In genomic region chr4:48727666-48728459, GRCh38 we compare ENCODE assay signal across 13 cellular contexts. TPM values are rescaled to one million over a fixed set of nuclear protein-coding genes. Genes with fewer than 3 reads are reported as not detected.
A peak's percentile ranks its signal among the peaks of the same experiment; 100 is the strongest.
DNase-seq lines count a peak whose midpoint lies in the region; ATAC-seq, FAIRE-seq and TF ChIP-seq lines count a peak whose summit lies in the region.
"Had no signal": no experiment of that assay in that cellular context is flagged by ENCODE, and none has a peak within 500 bp of the region (broad histone marks: within the 10 kb centered on the region; RNA-seq: fewer than 3 reads in every experiment).

No MANE protein-coding gene starts in this region.

- H3K9me3 ChIP-seq in DND-41 (ENCODE audit: insufficient read depth, low read length, severe bottlenecking): no peaks in the 10 kb centered on the region
- no peaks in the 10 kb centered on the region for H3K9me3 ChIP-seq in HCT116 (ENCODE audit: control insufficient read depth in 1 of 2, insufficient read depth in 1 of 2, low read depth in 1 of 2, low read length in 2 of 2)
- H3K9me3 ChIP-seq in astrocyte (ENCODE audit: insufficient read depth, low read depth, low read length): no peaks in the 10 kb centered on the region
- no peaks in the 10 kb centered on the region for H3K9me3 ChIP-seq in naive thymus-derived CD4-positive, alpha-beta T cell (ENCODE audit: control insufficient read depth in 2 of 3, low read length in 3 of 3)
- H3K9me3 ChIP-seq in upper lobe of right lung: no peaks in the 10 kb centered on the region
- H3K9me3 ChIP-seq: thoracic aorta had no signal

- H3K4me3 Mint-ChIP-seq in astrocyte (ENCODE audit: unreplicated experiment): no peak overlapping the region
- peak overlapping the region in 9 of 10 donors; percentile 2 to 79 (median 65) for H3K4me3 Mint-ChIP-seq in naive thymus-derived CD4-positive, alpha-beta T cell
- H3K4me3 Mint-ChIP-seq: activated naive CD4-positive, alpha-beta T cell treated with anti-CD3 and anti-CD28 coated beads for 36 hours had no signal

- H3K36me3 ChIP-seq in DND-41 (ENCODE audit: insufficient read depth, low read length) (peaks cover 3% of the 10 kb centered on the region; the same call in 1 of the 2 replicates), HCT116 (ENCODE audit: control insufficient read depth in 1 of 2, insufficient read depth in 2 of 2, low read length in 2 of 2) (no peaks in the 10 kb centered on the region), astrocyte (ENCODE audit: insufficient read depth, low read length) (no peaks in the 10 kb centered on the region), upper lobe of right lung (no peaks in the 10 kb centered on the region)
- H3K36me3 ChIP-seq in naive thymus-derived CD4-positive, alpha-beta T cell (ENCODE audit: control insufficient read depth in 2 of 3, insufficient read depth in 3 of 3, low read length in 3 of 3): no peaks in the 10 kb centered on the region
- H3K36me3 ChIP-seq: thoracic aorta had no signal

- TF ChIP-seq CTCF in DND-41 (IDR thresholded peaks at IDR 0.05; ENCODE audit: borderline replicate concordance, extremely low read depth, low read length, poor library complexity, severe bottlenecking): no peak
- no peak for TF ChIP-seq CTCF in HCT116 (IDR thresholded peaks at IDR 0.05 in 2 of 3, conservative IDR thresholded peaks at IDR 0.05 in 1 of 3; ENCODE audit: borderline replicate concordance in 1 of 3, insufficient read depth in 1 of 3, low read depth in 2 of 3, low read length in 2 of 3)
- no peak for TF ChIP-seq CTCF in astrocyte (IDR thresholded peaks at IDR 0.05; ENCODE audit: insufficient read depth, low read depth, low read length)
- no peak for TF ChIP-seq CTCF in upper lobe of right lung (IDR thresholded peaks at IDR 0.05)

- no peak overlapping the region for H3K27ac ChIP-seq in DND-41 (ENCODE audit: low read length)
- no peak overlapping the region for H3K27ac ChIP-seq in HCT116 (ENCODE audit: low read depth, low read length)
- no peak overlapping the region for H3K27ac ChIP-seq in astrocyte (ENCODE audit: low read depth, low read length)
- no peak overlapping the region for H3K27ac ChIP-seq in naive thymus-derived CD4-positive, alpha-beta T cell (ENCODE audit: low read depth, low read length)
- H3K27ac ChIP-seq in upper lobe of right lung: no peak overlapping the region
- H3K27ac ChIP-seq: BLaER1, thoracic aorta had no signal

- CTCF ChIA-PET in HCT116 (lab: Charles Lee): no interaction called here
- CTCF ChIA-PET in naive thymus-derived CD4-positive, alpha-beta T cell (lab: Charles Lee): no interaction called here

- BruUV-seq in HCT116 (replicated peaks; lab: Mats Ljungman, UMichigan): no TSS peak

- H3K4me3 ChIP-seq in DND-41 (ENCODE audit: low read depth in 1 of 2, low read length in 2 of 2) (no peak overlapping the region), HCT116 (replicated peaks in 1 of 2; ENCODE audit: low read depth in 1 of 2, low read length in 2 of 2) (no peak overlapping the region), astrocyte (ENCODE audit: insufficient read depth, low read depth, low read length) (no peak overlapping the region), upper lobe of right lung (no peak overlapping the region)
- H3K4me3 ChIP-seq in naive thymus-derived CD4-positive, alpha-beta T cell (ENCODE audit: low read length): no peak overlapping the region
- H3K4me3 ChIP-seq: BLaER1, thoracic aorta had no signal

- RAD21 ChIA-PET in HCT116 (lab: Charles Lee; ENCODE audit: low non-redundant PET in 1 of 2, low total read pairs in 2 of 2, uncharacterized antibody in 2 of 2, unreplicated experiment in 2 of 2): no interaction called here

- no peak for TF ChIP-seq RAD21 in HCT116 (IDR thresholded peaks at IDR 0.05; ENCODE audit: low read depth)

- no peak overlapping the region for H3K9ac ChIP-seq in DND-41 (ENCODE audit: low read depth, low read length)
- no peak overlapping the region for H3K9ac ChIP-seq in HCT116 (ENCODE audit: low read length)
- no peak overlapping the region for H3K9ac ChIP-seq in astrocyte (ENCODE audit: low read length)
- H3K9ac ChIP-seq: BLaER1 had no signal

- no peak for DNase-seq in DND-41
- no peak for DNase-seq in HCT116 (ENCODE audit: low read depth, low spot score)
- DNase-seq in astrocyte (ENCODE audit: low read depth): no peak
- no peak for DNase-seq in naive thymus-derived CD4-positive, alpha-beta T cell
- no peak for DNase-seq in NOMO-1 (lab: John Stamatoyannopoulos, UW; ENCODE audit: unreplicated experiment in 2 of 2)
- DNase-seq in activated naive CD4-positive, alpha-beta T cell (lab: John Stamatoyannopoulos, UW): no peak
- DNase-seq in upper lobe of right lung: no peak
- DNase-seq: NCI-H1105 treated with DMSO at 0.1 percent for 48 hours had no signal

- H3K27ac Mint-ChIP-seq in astrocyte (ENCODE audit: unreplicated experiment): peak overlapping the region; percentile 75
- peak overlapping the region in 8 of 9 donors; percentile 2 to 83 (median 27) for H3K27ac Mint-ChIP-seq in naive thymus-derived CD4-positive, alpha-beta T cell
- H3K27ac Mint-ChIP-seq: activated naive CD4-positive, alpha-beta T cell treated with anti-CD3 and anti-CD28 coated beads for 36 hours had no signal

- intact Hi-C loops in HCT116 (cut with micrococcal nuclease): no loop called here
- intact Hi-C loops in naive thymus-derived CD4-positive, alpha-beta T cell (cut with micrococcal nuclease): loop anchor here (2.0 kb wide), 2 partner anchors 19 to 51 kb away; no protein-coding TSS in a partner anchor
- intact Hi-C loops in upper lobe of right lung (cut with DNase I): no loop called here

- H3K9me2 ChIP-seq in HCT116 (ENCODE audit: insufficient read depth): no peaks in the 10 kb centered on the region

- TF ChIP-seq POLR2A in HCT116 (IDR thresholded peaks at IDR 0.05; ENCODE audit: borderline replicate concordance, extremely low read depth, insufficient read depth, insufficient read length): no peak

- peaks cover 16% of the 10 kb centered on the region for H3K4me1 ChIP-seq in DND-41 (ENCODE audit: insufficient read depth, low read length)
- H3K4me1 ChIP-seq in HCT116 (ENCODE audit: control insufficient read depth in 1 of 2, insufficient read depth in 2 of 2, low read length in 2 of 2): peaks cover 31 to 37% of the 10 kb centered on the region in 2 experiments
- peaks cover 4% of the 10 kb centered on the region for H3K4me1 ChIP-seq in astrocyte (ENCODE audit: insufficient read depth, low read length)
- peaks cover 28 to 37% of the 10 kb centered on the region in 2 donors for H3K4me1 ChIP-seq in naive thymus-derived CD4-positive, alpha-beta T cell (ENCODE audit: control insufficient read depth in 2 of 2, insufficient read depth in 2 of 2, low read length in 2 of 2)
- peaks cover 25% of the 10 kb centered on the region for H3K4me1 ChIP-seq in upper lobe of right lung

- H3K79me2 ChIP-seq in DND-41 (ENCODE audit: insufficient read depth, low read length): peaks cover 98% of the 10 kb centered on the region
- peaks cover 72% of the 10 kb centered on the region for H3K79me2 ChIP-seq in HCT116 (ENCODE audit: insufficient read depth, low read length)
- peaks cover 93% of the 10 kb centered on the region for H3K79me2 ChIP-seq in astrocyte (ENCODE audit: insufficient read depth, low read length)

- POLR2A ChIA-PET in HCT116 (lab: Charles Lee): no interaction called here
- POLR2A ChIA-PET in naive thymus-derived CD4-positive, alpha-beta T cell (lab: Charles Lee): no interaction called here

- no peak for FAIRE-seq in astrocyte (lab: Jason Lieb, UNC)
- FAIRE-seq: endothelial cell of umbilical vein had no signal

- H4K20me1 ChIP-seq in DND-41 (ENCODE audit: insufficient read depth, low read length) (peaks cover 66% of the 10 kb centered on the region), HCT116 (ENCODE audit: insufficient read depth) (no peaks in the 10 kb centered on the region), astrocyte (ENCODE audit: insufficient read depth, low read length) (peaks cover 61% of the 10 kb centered on the region)

- H3K4me2 ChIP-seq in DND-41 (ENCODE audit: insufficient read depth, low read length) (no peak overlapping the region), HCT116 (ENCODE audit: low read length) (0 out of 2 replicates have a peak overlapping the region, but pooled peaks have one; percentile 80), astrocyte (ENCODE audit: low read length) (no peak overlapping the region)
- H3K4me2 ChIP-seq: BLaER1 had no signal

- H3K9me3 Mint-ChIP-seq in astrocyte (ENCODE audit: unreplicated experiment): no peaks in the 10 kb centered on the region
- peaks cover 0 to 18% (median 3%) of the 10 kb centered on the region in 11 donors for H3K9me3 Mint-ChIP-seq in naive thymus-derived CD4-positive, alpha-beta T cell

- ATAC-seq in DND-41 (ENCODE audit: insufficient read depth, low read depth) (peak; percentile 76), HCT116 (no peak), HG03280 (IDR thresholded peaks at IDR 0.05; ENCODE audit: unreplicated experiment) (no peak), upper lobe of right lung (no peak)
- no peak for ATAC-seq in naive thymus-derived CD4-positive, alpha-beta T cell

- peaks cover 44% of the 10 kb centered on the region for H3K4me1 Mint-ChIP-seq in astrocyte (ENCODE audit: low read depth, unreplicated experiment)
- peaks cover 71 to 96% (median 94%) of the 10 kb centered on the region in 7 donors for H3K4me1 Mint-ChIP-seq in naive thymus-derived CD4-positive, alpha-beta T cell

- peaks cover 10% of the 10 kb centered on the region for H3K36me3 Mint-ChIP-seq in astrocyte (ENCODE audit: low read depth, unreplicated experiment)
- H3K36me3 Mint-ChIP-seq in naive thymus-derived CD4-positive, alpha-beta T cell: peaks cover 0 to 36% (median 23%) of the 10 kb centered on the region in 5 donors

- H3K27me3 Mint-ChIP-seq in astrocyte (ENCODE audit: low read depth, unreplicated experiment): no peaks in the 10 kb centered on the region
- no peaks in the 10 kb centered on the region for H3K27me3 Mint-ChIP-seq in naive thymus-derived CD4-positive, alpha-beta T cell

- H2AFZ ChIP-seq in DND-41 (ENCODE audit: low read depth, low read length) (no peak overlapping the region), HCT116 (ENCODE audit: low read depth, low read length, poor library complexity, severe bottlenecking) (no peak overlapping the region), astrocyte (ENCODE audit: low read depth, low read length) (no peak overlapping the region)

- no peaks in the 10 kb centered on the region for H3K27me3 ChIP-seq in DND-41 (ENCODE audit: insufficient read depth, low read length, poor library complexity)
- H3K27me3 ChIP-seq in HCT116 (ENCODE audit: insufficient read depth, low read length): no peaks in the 10 kb centered on the region
- no peaks in the 10 kb centered on the region for H3K27me3 ChIP-seq in astrocyte (ENCODE audit: insufficient read depth, low read length)
- H3K27me3 ChIP-seq in naive thymus-derived CD4-positive, alpha-beta T cell (ENCODE audit: control insufficient read depth in 2 of 2, insufficient read depth in 2 of 2, low read length in 2 of 2): no peaks in the 10 kb centered on the region
- no peaks in the 10 kb centered on the region for H3K27me3 ChIP-seq in upper lobe of right lung
- H3K27me3 ChIP-seq: BLaER1 had no signal

TF ChIP-seq in HCT116, 20 proteins besides CTCF, POLR2A, EP300 and RAD21 (continues in another document):
- TF ChIP-seq CEBPB (IDR thresholded peaks at IDR 0.05; ENCODE audit: low read depth): no peak

RNA-seq across cellular contexts. Expression of gene FRYL, which starts 52.2 kb away (rescaled TPM):
- total RNA-seq in HCT116 (2021; ENCODE audit: unreplicated experiment): 47.7 TPM
- polyA plus RNA-seq in HCT116 (2012): 10.7 and 15.4 TPM in 2 replicates
- total RNA-seq in astrocyte: 70.0 and 72.0 TPM in 2 replicates
- 100 to 1,000 TPM in 4 of 5 experiments, 10 to 100 TPM in 1; 89.5 to 126 (median 112) TPM for total RNA-seq in naive thymus-derived CD4-positive, alpha-beta T cell
- polyA plus RNA-seq in naive thymus-derived CD4-positive, alpha-beta T cell: 10 to 100 TPM; 25.4 to 44.1 TPM
- total RNA-seq in upper lobe of right lung: 71.9 TPM

Comparison
In these comparisons a context has a peak if more than half of its experiments do, and no peak if none do; other contexts are left out.
1. intact Hi-C loops: an anchor here in naive thymus-derived CD4-positive, alpha-beta T cell (2.0 kb wide); none called in HCT116 and upper lobe of right lung.